Comparison of ENCODE assay signal across 18 cellular contexts in the genomic region with DNA sequence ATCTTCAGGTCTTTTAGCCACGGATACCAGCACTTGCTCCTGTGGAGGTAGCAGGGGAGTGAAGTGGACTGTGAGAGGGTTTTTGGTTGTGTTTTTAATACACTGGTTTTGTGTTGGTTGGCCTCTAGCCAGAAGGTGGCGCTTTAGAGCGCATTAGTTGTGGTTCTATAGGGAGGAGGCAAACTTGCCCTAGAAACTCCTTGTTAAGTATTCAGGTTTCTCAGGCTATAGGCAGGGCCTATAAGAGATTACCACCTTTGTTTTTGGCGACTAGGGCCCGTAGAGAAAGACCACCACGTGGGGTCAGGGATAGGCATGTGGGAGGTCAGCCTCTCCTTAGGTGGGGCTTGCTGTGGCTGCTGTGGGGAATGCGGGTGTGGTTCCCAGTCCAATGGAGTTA.
DNase-seq lines count a peak whose midpoint lies in the region; ATAC-seq and TF ChIP-seq lines count a peak whose summit lies in the region.
"Had no signal": no experiment of that assay in that cellular context is flagged by ENCODE, and none has a peak within 500 bp of the region (broad histone marks: within the 10 kb centered on the region; RNA-seq: fewer than 3 reads in every experiment).

No MANE protein-coding gene starts in this region.

- no peaks in the 10 kb centered on the region for H4K20me1 ChIP-seq in Karpas-422 (ENCODE audit: insufficient read depth, low read depth, low read length)

- H3K79me2 ChIP-seq in Karpas-422 (ENCODE audit: low read length) = no peaks in the 10 kb centered on the region

- H3K36me3 ChIP-seq in GM06990 (ENCODE audit: control insufficient read depth, insufficient read depth, low read length) (no peaks in the 10 kb centered on the region), Karpas-422 (ENCODE audit: insufficient read depth, low read length) (no peaks in the 10 kb centered on the region), gastrocnemius medialis (no peaks in the 10 kb centered on the region)
- H3K36me3 ChIP-seq: esophagus muscularis mucosa, left lung, SJSA1, tibial artery had no signal

- in situ Hi-C loops in gastrocnemius medialis (cut with MboI; ENCODE audit: low sequenced_read_pairs in 4 of 4) = no loop called here

- H2AFZ ChIP-seq in Karpas-422 (ENCODE audit: low read length) = no peak overlapping the region

- H3K9me3 ChIP-seq in Karpas-422 (ENCODE audit: low read length) (peaks cover 29% of the 10 kb centered on the region), gastrocnemius medialis (no peaks in the 10 kb centered on the region)
- H3K9me3 ChIP-seq: esophagus muscularis mucosa, left lung, SJSA1, tibial artery had no signal

- H3K4me3 ChIP-seq in GM06990 (replicated peaks; ENCODE audit: low read depth, low read length) = no peak overlapping the region
- H3K4me3 ChIP-seq in Karpas-422 (ENCODE audit: low read length) = no peak overlapping the region
- H3K4me3 ChIP-seq in gastrocnemius medialis = no peak overlapping the region
- H3K4me3 ChIP-seq: esophagus muscularis mucosa, left lung, SJSA1, tibial artery had no signal

- ATAC-seq in sciatic nerve = no peak
- ATAC-seq in gastrocnemius medialis = no peak
- ATAC-seq in GM18519 (IDR thresholded peaks at IDR 0.05; ENCODE audit: low FRiP score, unreplicated experiment) = no peak
- ATAC-seq: left lung had no signal

- TF ChIP-seq POLR2A in gastrocnemius medialis (IDR thresholded peaks at IDR 0.05) = no peak

- no peak for DNase-seq in GM06990 (ENCODE audit: extremely low read depth, insufficient read length)
- DNase-seq in Karpas-422 = peak; percentile 42
- peak; percentile 0 for DNase-seq in amniotic epithelial cell (ENCODE audit: low read depth)
- DNase-seq in sciatic nerve (ENCODE audit: low spot score) = no peak
- DNase-seq in gastrocnemius medialis = no peak
- no peak for DNase-seq in A172 (ENCODE audit: low spot score)
- DNase-seq: activated CD8-positive, alpha-beta memory T cell treated with anti-CD3 and anti-CD28 coated beads for 24 hours; activated effector memory CD4-positive, alpha-beta T cell treated with anti-CD3 and anti-CD28 coated beads, Interleukin-2, amount 50 U/mL, for 16 hours; cortex of kidney; left lung; NCI-H1417; stimulated activated CD4-positive, alpha-beta T cell treated with anti-CD3 and anti-CD28 coated beads, Interleukin-1b, Interleukin-23, amount 100 ng/mL, for 48 hours; stimulated activated CD8-positive, alpha-beta memory T cell treated with anti-CD3 and anti-CD28 coated beads, Interleukin-4, amount 100 ng/mL, for 48 hours; tibial artery had no signal

- intact Hi-C loops in sciatic nerve (cut with DNase I) = no loop called here
- intact Hi-C loops in gastrocnemius medialis (cut with DNase I; ENCODE audit: low total_unique reads) = no loop called here

- TF ChIP-seq CTCF in 22Rv1 (IDR thresholded peaks at IDR 0.05) (peak; percentile 63), GM06990 (IDR thresholded peaks at IDR 0.05; ENCODE audit: insufficient read depth, low read length, poor library complexity, severe bottlenecking) (peak; percentile 35), gastrocnemius medialis (IDR thresholded peaks at IDR 0.05 in 4 of 5, conservative IDR thresholded peaks at IDR 0.05 in 1 of 5) (no peak)

- H3K4me2 ChIP-seq in Karpas-422 (ENCODE audit: low read depth, low read length, poor library complexity, severe bottlenecking) = no peak overlapping the region

- H3K9ac ChIP-seq in Karpas-422 (ENCODE audit: low read length) = no peak overlapping the region

- H3K9me2 ChIP-seq in Karpas-422 (replicated peaks; ENCODE audit: insufficient read depth, low read length) = no peaks in the 10 kb centered on the region

- H3K27ac ChIP-seq in 22Rv1 (no peak overlapping the region), Karpas-422 (ENCODE audit: low read length) (no peak overlapping the region), gastrocnemius medialis (no peak overlapping the region)
- H3K27ac ChIP-seq: esophagus muscularis mucosa, left lung, SJSA1, tibial artery had no signal

- H3K27me3 ChIP-seq in GM06990 (replicated peaks; ENCODE audit: control insufficient read depth, insufficient read depth, low read length) (no peaks in the 10 kb centered on the region), Karpas-422 (ENCODE audit: low read length) (no peaks in the 10 kb centered on the region), gastrocnemius medialis (no peaks in the 10 kb centered on the region)
- H3K27me3 ChIP-seq: esophagus muscularis mucosa, left lung, SJSA1, tibial artery had no signal

- H3K4me1 ChIP-seq in Karpas-422 (ENCODE audit: low read length) (no peaks in the 10 kb centered on the region), gastrocnemius medialis (no peaks in the 10 kb centered on the region)
- H3K4me1 ChIP-seq: esophagus muscularis mucosa, left lung, SJSA1, tibial artery had no signal

Comparison
In these comparisons a context has a peak if more than half of its experiments do, and no peak if none do; other contexts are left out.
1. CTCF ChIP-seq: peak in 22Rv1 (single experiment) and GM06990 (single experiment); none in gastrocnemius medialis (0 of 5).
2. DNase-seq: peak in Karpas-422 (single experiment) and amniotic epithelial cell (single experiment); none in GM06990 (single experiment), sciatic nerve (single experiment), gastrocnemius medialis (0 of 2) and A172 (single experiment).